In the genomic region with DNA sequence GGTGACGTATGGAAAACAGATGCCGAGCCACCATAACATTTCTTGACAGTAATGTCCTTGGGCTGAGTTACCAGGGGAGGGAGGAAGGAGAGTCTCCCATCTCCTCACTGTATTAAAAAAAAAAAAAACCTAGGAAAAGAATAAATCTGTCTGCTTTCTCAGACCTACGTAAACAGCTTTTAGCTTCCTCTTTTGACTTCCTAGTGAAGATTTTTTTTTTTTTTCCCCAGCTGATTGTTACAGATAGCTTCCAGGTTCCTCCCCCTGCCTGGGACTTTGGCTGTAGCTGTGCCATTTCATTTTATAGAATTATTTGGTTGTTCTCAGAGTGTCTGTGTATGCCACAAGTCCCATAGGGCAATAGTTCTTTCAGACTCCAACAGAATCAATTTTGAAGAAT, we compare ENCODE assay signal across 9 cellular contexts. TPM values are rescaled to one million over a fixed set of nuclear protein-coding genes. Genes with fewer than 3 reads are reported as not detected.
DNase-seq lines count a peak whose midpoint lies in the region; ATAC-seq and TF ChIP-seq lines count a peak whose summit lies in the region.
"Had no signal": no experiment of that assay in that cellular context is flagged by ENCODE, and none has a peak within 500 bp of the region (broad histone marks: within the 10 kb centered on the region; RNA-seq: fewer than 3 reads in every experiment).

No MANE protein-coding gene starts in this region.

- H3K27ac ChIP-seq in spleen = peak overlapping the region in 5 of 8 donors; percentile 48 to 70 (median 60)

- H3K27me3 ChIP-seq in spleen (replicated peaks in 1 of 7) = peaks cover 0 to 78% (median 20%) of the 10 kb centered on the region in 7 donors

- no peak overlapping the region for H3K27ac Mint-ChIP-seq in activated CD8-positive, alpha-beta T cell treated with anti-CD3 and anti-CD28 coated beads for 36 hours
- H3K27ac Mint-ChIP-seq in activated CD8-positive, alpha-beta T cell treated with anti-CD3 and anti-CD28 coated beads, Interleukin-2, amount 10 ng/mL, durations not matched to agents 7 days and 5 days = no peak overlapping the region
- H3K27ac Mint-ChIP-seq in glutamatergic neuron (ENCODE audit: unreplicated experiment) = peak overlapping the region; percentile 72

- peaks cover 0 to 8% (median under 1%) of the 10 kb centered on the region in 8 donors for H3K9me3 ChIP-seq in spleen

- 7 to 26% (median 11%) methylated on average over 3 of the region's 3 CpGs for WGBS in spleen, 5 donors

- no peak for DNase-seq in activated CD8-positive, alpha-beta T cell treated with anti-CD3 and anti-CD28 coated beads for 36 hours
- DNase-seq in activated CD8-positive, alpha-beta T cell treated with anti-CD3 and anti-CD28 coated beads, Interleukin-2, amount 10 ng/mL, durations not matched to agents 7 days and 5 days = no peak
- DNase-seq in RPMI8226 = peak; percentile 40
- DNase-seq in glutamatergic neuron = no peak
- DNase-seq in spleen = no peak
- DNase-seq in NAMALWA (ENCODE audit: low spot score) = no peak
- DNase-seq: activated CD8-positive, alpha-beta memory T cell treated with anti-CD3 and anti-CD28 coated beads, Interleukin-2, amount 50 U/mL, for 48 hours had no signal

- H3K27me3 Mint-ChIP-seq in activated CD8-positive, alpha-beta T cell treated with anti-CD3 and anti-CD28 coated beads for 36 hours = peaks cover 49% of the 10 kb centered on the region
- peaks cover 52% of the 10 kb centered on the region for H3K27me3 Mint-ChIP-seq in activated CD8-positive, alpha-beta T cell treated with anti-CD3 and anti-CD28 coated beads, Interleukin-2, amount 10 ng/mL, durations not matched to agents 7 days and 5 days (ENCODE audit: low read depth)
- H3K27me3 Mint-ChIP-seq in glutamatergic neuron (ENCODE audit: unreplicated experiment) = peaks cover 6% of the 10 kb centered on the region

- POLR2A ChIA-PET in activated CD8-positive, alpha-beta T cell treated with anti-CD3 and anti-CD28 coated beads for 36 hours (lab: Charles Lee) = interaction anchor here (1.0 kb wide), 1 partner anchor 352 kb away, joined by 4 read pairs; no protein-coding TSS in a partner anchor
- POLR2A ChIA-PET in activated CD8-positive, alpha-beta T cell treated with anti-CD3 and anti-CD28 coated beads, Interleukin-2, amount 10 ng/mL, durations not matched to agents 7 days and 5 days (lab: Charles Lee) = no interaction called here

- intact Hi-C loops in activated CD8-positive, alpha-beta T cell treated with anti-CD3 and anti-CD28 coated beads for 36 hours (cut with micrococcal nuclease) = no loop called here
- intact Hi-C loops in spleen (cut with DNase I; ENCODE audit: low total_unique reads) = no loop called here

- peaks cover 6 to 37% (median 28%) of the 10 kb centered on the region in 6 donors for H3K4me1 ChIP-seq in spleen

- ATAC-seq in activated CD8-positive, alpha-beta T cell treated with anti-CD3 and anti-CD28 coated beads for 36 hours = no peak
- no peak for ATAC-seq in activated CD8-positive, alpha-beta T cell treated with anti-CD3 and anti-CD28 coated beads, Interleukin-2, amount 10 ng/mL, durations not matched to agents 7 days and 5 days
- no peak for ATAC-seq in HG03108 (IDR thresholded peaks at IDR 0.05; ENCODE audit: unreplicated experiment)
- ATAC-seq in HG03039 (IDR thresholded peaks at IDR 0.05; ENCODE audit: unreplicated experiment) = no peak

- H3K4me3 ChIP-seq in spleen = peak overlapping the region in 5 of 8 donors; percentile 55 to 86 (median 70)

- no peak for TF ChIP-seq POLR2A in spleen (IDR thresholded peaks at IDR 0.05)

- CTCF ChIA-PET in activated CD8-positive, alpha-beta T cell treated with anti-CD3 and anti-CD28 coated beads for 36 hours (lab: Charles Lee) = interaction anchor here (1.0 to 4.2 kb wide), 5 partner anchors 14 to 108 kb away, joined by 3 to 36 read pairs (median 6); no protein-coding TSS in a partner anchor
- CTCF ChIA-PET in activated CD8-positive, alpha-beta T cell treated with anti-CD3 and anti-CD28 coated beads, Interleukin-2, amount 10 ng/mL, durations not matched to agents 7 days and 5 days (lab: Charles Lee) = interaction anchor here (0.9 to 4.1 kb wide), 2 partner anchors 8 to 13 kb away, joined by 3 to 26 read pairs; no protein-coding TSS in a partner anchor

- H3K4me1 Mint-ChIP-seq in activated CD8-positive, alpha-beta T cell treated with anti-CD3 and anti-CD28 coated beads for 36 hours (ENCODE audit: low read depth) = peaks cover 9% of the 10 kb centered on the region
- H3K4me1 Mint-ChIP-seq in activated CD8-positive, alpha-beta T cell treated with anti-CD3 and anti-CD28 coated beads, Interleukin-2, amount 10 ng/mL, durations not matched to agents 7 days and 5 days (ENCODE audit: low read depth) = peaks cover 17% of the 10 kb centered on the region
- peaks cover 10% of the 10 kb centered on the region for H3K4me1 Mint-ChIP-seq in glutamatergic neuron (ENCODE audit: low read depth, unreplicated experiment)

- TF ChIP-seq CTCF in activated CD8-positive, alpha-beta T cell treated with anti-CD3 and anti-CD28 coated beads for 36 hours (IDR thresholded peaks at IDR 0.05) = no peak
- TF ChIP-seq CTCF in glutamatergic neuron (IDR thresholded peaks at IDR 0.05; ENCODE audit: partially characterized antibody, unreplicated experiment) (no peak), spleen (IDR thresholded peaks at IDR 0.05 in 8 of 11, conservative IDR thresholded peaks at IDR 0.05 in 3 of 11) (no peak)

- H3K4me3 Mint-ChIP-seq in activated CD8-positive, alpha-beta T cell treated with anti-CD3 and anti-CD28 coated beads for 36 hours = peak overlapping the region; percentile 63
- no peak overlapping the region for H3K4me3 Mint-ChIP-seq in activated CD8-positive, alpha-beta T cell treated with anti-CD3 and anti-CD28 coated beads, Interleukin-2, amount 10 ng/mL, durations not matched to agents 7 days and 5 days
- peak overlapping the region; percentile 89 for H3K4me3 Mint-ChIP-seq in glutamatergic neuron (ENCODE audit: unreplicated experiment)

- peaks cover 5% of the 10 kb centered on the region for H3K9me3 Mint-ChIP-seq in activated CD8-positive, alpha-beta T cell treated with anti-CD3 and anti-CD28 coated beads for 36 hours
- H3K9me3 Mint-ChIP-seq in activated CD8-positive, alpha-beta T cell treated with anti-CD3 and anti-CD28 coated beads, Interleukin-2, amount 10 ng/mL, durations not matched to agents 7 days and 5 days (ENCODE audit: insufficient read depth) = no peaks in the 10 kb centered on the region
- H3K9me3 Mint-ChIP-seq in glutamatergic neuron (ENCODE audit: unreplicated experiment) = peaks cover 10% of the 10 kb centered on the region

- H3K36me3 ChIP-seq in spleen = no peaks in the 10 kb centered on the region

- H3K36me3 Mint-ChIP-seq in activated CD8-positive, alpha-beta T cell treated with anti-CD3 and anti-CD28 coated beads for 36 hours (ENCODE audit: low read depth) = peaks cover 2% of the 10 kb centered on the region
- H3K36me3 Mint-ChIP-seq in activated CD8-positive, alpha-beta T cell treated with anti-CD3 and anti-CD28 coated beads, Interleukin-2, amount 10 ng/mL, durations not matched to agents 7 days and 5 days (ENCODE audit: low read depth) = no peaks in the 10 kb centered on the region
- H3K36me3 Mint-ChIP-seq in glutamatergic neuron (ENCODE audit: unreplicated experiment) = no peaks in the 10 kb centered on the region

RNA-seq across cellular contexts. Expression of a gene that starts 23.0 kb away (rescaled TPM):
- 10 to 100 TPM; 16.4 to 19.2 TPM for total RNA-seq in activated CD8-positive, alpha-beta T cell treated with anti-CD3 and anti-CD28 coated beads for 36 hours
- 10 to 100 TPM; 22.1 to 23.2 TPM for total RNA-seq in activated CD8-positive, alpha-beta T cell treated with anti-CD3 and anti-CD28 coated beads, Interleukin-2, amount 10 ng/mL, durations not matched to agents 7 days and 5 days
- total RNA-seq in glutamatergic neuron (ENCODE audit: unreplicated experiment) (145 TPM), spleen (100 to 1,000 TPM in 6 of 7 donors, 10 to 100 TPM in 1; 99.4 to 154 (median 130) TPM)
- 10 to 100 TPM in 2 of 3 donors, 1 to 10 TPM in 1; 8.3 to 17.1 (median 13.8) TPM for polyA plus RNA-seq in spleen

RNA-seq across cellular contexts. Expression of a gene that starts 42.3 kb away (rescaled TPM):
- under 1 TPM; 0.40 to 0.72 TPM for total RNA-seq in activated CD8-positive, alpha-beta T cell treated with anti-CD3 and anti-CD28 coated beads for 36 hours
- total RNA-seq in activated CD8-positive, alpha-beta T cell treated with anti-CD3 and anti-CD28 coated beads, Interleukin-2, amount 10 ng/mL, durations not matched to agents 7 days and 5 days = under 1 TPM; 0.05 to 0.11 TPM
- total RNA-seq in glutamatergic neuron (ENCODE audit: unreplicated experiment) = 15.2 TPM
- 10 to 100 TPM in 1 of 7 donors, 1 to 10 TPM in 6; 6.8 to 15.7 (median 8.5) TPM for total RNA-seq in spleen
- polyA plus RNA-seq in spleen = 1 to 10 TPM; 1.3 to 1.6 (median 1.5) TPM
